In the genomic region with DNA sequence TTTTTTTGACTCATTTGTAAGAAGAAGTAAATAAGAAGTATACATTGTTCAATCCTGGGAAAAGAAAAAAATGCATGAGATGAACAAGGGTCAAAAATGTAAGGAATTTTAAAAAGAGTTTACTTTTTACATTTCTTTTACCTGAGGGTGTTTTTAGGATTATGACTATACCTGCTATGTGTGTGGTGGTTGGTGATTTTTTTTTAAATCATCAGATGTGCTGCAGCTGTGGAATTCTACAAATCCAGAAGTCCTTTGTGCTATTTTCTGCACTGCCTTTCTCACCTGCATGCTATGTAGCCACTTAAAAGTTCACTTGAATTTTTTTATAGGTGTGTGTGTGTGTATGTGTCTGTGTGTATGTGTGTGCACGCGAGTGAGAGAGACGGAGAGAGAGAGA, we compare ENCODE assay signal across 21 cellular contexts.
"Had no signal": no experiment of that assay in that cellular context is flagged by ENCODE, and none has a peak within 500 bp of the region (broad histone marks: within the 10 kb centered on the region; RNA-seq: fewer than 3 reads in every experiment).

No MANE protein-coding gene starts in this region.

- H3K79me2 ChIP-seq: parathyroid adenoma had no signal

- H3K36me3 ChIP-seq: gastrocnemius medialis, neural progenitor cell, right lobe of liver, suprapubic skin, transverse colon, vagina had no signal

- H3K4me3 ChIP-seq: gastrocnemius medialis, lung, neural progenitor cell, right lobe of liver, suprapubic skin, transverse colon, vagina had no signal

- H3K27me3 Mint-ChIP-seq: effector memory CD8-positive, alpha-beta T cell; memory B cell; progenitor cell of endocrine pancreas; stimulated activated naive CD8-positive, alpha-beta T cell treated with anti-CD3 and anti-CD28 coated beads, Interleukin-15, Interleukin-2, amounts not matched to agents 100 ng/mL and 50 ng/mL, for 24 hours had no signal

- H3K36me3 Mint-ChIP-seq: memory B cell; natural killer cell; stimulated activated naive B cell treated with anti-CD40 and anti-IgM and Interleukin-4, amounts not matched to agents 10 μg/mL and 1 μg/mL and 100 μg/mL, for 72 hours had no signal

- DNase-seq: cortex of kidney; effector memory CD8-positive, alpha-beta T cell; gastrocnemius medialis; head of caudate nucleus; kidney; natural killer cell; right lobe of liver; small intestine; stimulated activated CD4-positive, alpha-beta T cell treated with anti-CD3 and anti-CD28 coated beads, Interleukin-15, amount 100 ng/mL, for 24 hours; stimulated activated CD4-positive, alpha-beta T cell treated with anti-CD3 and anti-CD28 coated beads, Interleukin-2, amount 100 ng/mL, for 48 hours; stimulated activated naive B cell treated with anti-CD40 and anti-IgM and Interleukin-4, amounts not matched to agents 10 μg/mL and 1 μg/mL and 100 μg/mL, for 72 hours; transverse colon had no signal

- H3K4me3 Mint-ChIP-seq: effector memory CD8-positive, alpha-beta T cell; memory B cell; natural killer cell; neural progenitor cell; stimulated activated naive B cell treated with anti-CD40 and anti-IgM and Interleukin-4, amounts not matched to agents 10 μg/mL and 1 μg/mL and 100 μg/mL, for 72 hours; stimulated activated naive CD8-positive, alpha-beta T cell treated with anti-CD3 and anti-CD28 coated beads, Interleukin-15, Interleukin-2, amounts not matched to agents 100 ng/mL and 50 ng/mL, for 24 hours had no signal

- H3K4me2 ChIP-seq: neural progenitor cell had no signal

- H3K9ac ChIP-seq: neural progenitor cell, parathyroid adenoma had no signal

- H3K9me3 Mint-ChIP-seq: stimulated activated naive CD8-positive, alpha-beta T cell treated with anti-CD3 and anti-CD28 coated beads, Interleukin-15, Interleukin-2, amounts not matched to agents 100 ng/mL and 50 ng/mL, for 24 hours had no signal

- H3K27ac Mint-ChIP-seq: effector memory CD8-positive, alpha-beta T cell; memory B cell; natural killer cell; neural progenitor cell; progenitor cell of endocrine pancreas; stimulated activated naive B cell treated with anti-CD40 and anti-IgM and Interleukin-4, amounts not matched to agents 10 μg/mL and 1 μg/mL and 100 μg/mL, for 72 hours; stimulated activated naive CD8-positive, alpha-beta T cell treated with anti-CD3 and anti-CD28 coated beads, Interleukin-15, Interleukin-2, amounts not matched to agents 100 ng/mL and 50 ng/mL, for 24 hours had no signal

- ATAC-seq: effector memory CD8-positive, alpha-beta T cell; gastrocnemius medialis; left lobe of liver; natural killer cell; right lobe of liver; stimulated activated naive B cell treated with anti-CD40 and anti-IgM and Interleukin-4, amounts not matched to agents 10 μg/mL and 1 μg/mL and 100 μg/mL, for 72 hours had no signal

- H3K4me1 Mint-ChIP-seq: memory B cell, natural killer cell had no signal

- H3K9me3 ChIP-seq: gastrocnemius medialis, right lobe of liver, suprapubic skin, transverse colon, vagina had no signal

- H3K27ac ChIP-seq: gastrocnemius medialis, neural progenitor cell, parathyroid adenoma, right lobe of liver, suprapubic skin, transverse colon, vagina had no signal

- H3K27me3 ChIP-seq: gastrocnemius medialis, neural progenitor cell, right lobe of liver, suprapubic skin, transverse colon, vagina had no signal

- H2AFZ ChIP-seq: neural progenitor cell, parathyroid adenoma had no signal
